Comparison of ENCODE assay signal across 9 cellular contexts in the genomic region with DNA sequence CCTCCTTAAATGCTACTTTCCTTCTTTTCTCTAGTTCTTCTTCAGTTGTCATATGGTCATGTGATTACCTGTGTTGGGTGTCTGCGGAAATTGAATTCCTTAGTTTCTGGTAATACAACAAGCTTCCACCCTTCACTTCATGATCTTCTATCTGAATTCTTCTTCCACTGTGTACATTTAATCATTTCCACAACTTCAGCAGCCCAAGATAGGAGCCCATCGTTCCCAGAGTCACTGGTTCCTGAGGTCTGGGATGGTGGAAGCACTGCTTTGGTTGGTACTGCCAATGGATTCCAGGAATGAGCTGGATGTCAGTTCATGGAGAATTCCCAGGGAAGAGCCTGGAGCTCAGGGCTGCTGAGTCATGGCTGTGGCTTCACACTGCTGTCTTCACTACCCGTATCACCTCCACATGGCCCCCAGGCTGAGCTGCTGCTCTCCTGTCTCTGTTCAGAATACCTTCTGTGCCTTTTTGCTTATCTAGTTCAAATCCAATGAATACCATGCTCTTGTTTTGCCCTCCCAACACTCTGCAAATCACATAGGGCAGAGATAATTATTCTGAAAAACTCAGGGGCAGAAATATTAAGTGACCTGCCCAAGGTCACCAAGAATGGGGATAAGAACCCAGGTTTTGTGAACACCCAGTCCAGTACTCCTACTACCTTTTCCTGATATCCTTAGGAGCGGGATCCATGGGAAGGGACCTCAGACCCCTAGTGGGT.
DNase-seq lines count a peak whose midpoint lies in the region; ATAC-seq and TF ChIP-seq lines count a peak whose summit lies in the region.
"Had no signal": no experiment of that assay in that cellular context is flagged by ENCODE, and none has a peak within 500 bp of the region (broad histone marks: within the 10 kb centered on the region; RNA-seq: fewer than 3 reads in every experiment).

No MANE protein-coding gene starts in this region.

- H3K9me3 ChIP-seq in HCT116 (ENCODE audit: control insufficient read depth in 1 of 2, insufficient read depth in 1 of 2, low read depth in 1 of 2, low read length in 2 of 2): no peaks in the 10 kb centered on the region

- H3K27ac ChIP-seq in HCT116 (ENCODE audit: low read depth, low read length): no peak overlapping the region
- H3K27ac ChIP-seq: HL-60 had no signal

- no peak overlapping the region for H3K4me2 ChIP-seq in HCT116 (ENCODE audit: low read length)

- no TSS peak for BruUV-seq in HCT116 (replicated peaks; lab: Mats Ljungman, UMichigan)

- H3K9me2 ChIP-seq in HCT116 (ENCODE audit: insufficient read depth): no peaks in the 10 kb centered on the region

- no peaks in the 10 kb centered on the region for H3K27me3 ChIP-seq in HCT116 (ENCODE audit: insufficient read depth, low read length)

- H3K9ac ChIP-seq in HCT116 (ENCODE audit: low read length): no peak overlapping the region

- no peaks in the 10 kb centered on the region for H3K36me3 ChIP-seq in HCT116 (ENCODE audit: control insufficient read depth in 1 of 2, insufficient read depth in 2 of 2, low read length in 2 of 2)

- intact Hi-C loops in HCT116 (cut with micrococcal nuclease) (no loop called here), left colon (cut with DNase I, micrococcal nuclease) (no loop called here)

- H4K20me1 ChIP-seq in HCT116 (ENCODE audit: insufficient read depth): no peaks in the 10 kb centered on the region

- RAD21 ChIA-PET in HCT116 (lab: Charles Lee; ENCODE audit: low non-redundant PET in 1 of 2, low total read pairs in 2 of 2, uncharacterized antibody in 2 of 2, unreplicated experiment in 2 of 2): no interaction called here

- TF ChIP-seq RAD21 in HCT116 (IDR thresholded peaks at IDR 0.05; ENCODE audit: low read depth): no peak

- ATAC-seq in HCT116 (peak; percentile 36; the same call in 1 of the 2 replicates), left colon (no peak), GM19467 (IDR thresholded peaks at IDR 0.05; ENCODE audit: unreplicated experiment) (no peak)

- POLR2A ChIA-PET in HCT116 (lab: Charles Lee): no interaction called here

- no peaks in the 10 kb centered on the region for H3K79me2 ChIP-seq in HCT116 (ENCODE audit: insufficient read depth, low read length)

- no peak overlapping the region for H2AFZ ChIP-seq in HCT116 (ENCODE audit: low read depth, low read length, poor library complexity, severe bottlenecking)

- CTCF ChIA-PET in HCT116 (lab: Charles Lee): no interaction called here

- no peak overlapping the region for H3K4me3 ChIP-seq in HCT116 (replicated peaks in 1 of 2; ENCODE audit: low read depth in 1 of 2, low read length in 2 of 2)

- peaks cover 2 to 18% of the 10 kb centered on the region in 2 experiments; a peak in 3 of 4 replicates for H3K4me1 ChIP-seq in HCT116 (ENCODE audit: control insufficient read depth in 1 of 2, insufficient read depth in 2 of 2, low read length in 2 of 2)

- TF ChIP-seq CTCF in HCT116 (IDR thresholded peaks at IDR 0.05 in 2 of 3, conservative IDR thresholded peaks at IDR 0.05 in 1 of 3; ENCODE audit: borderline replicate concordance in 1 of 3, insufficient read depth in 1 of 3, low read depth in 2 of 3, low read length in 2 of 3): no peak

- TF ChIP-seq POLR2A in HCT116 (IDR thresholded peaks at IDR 0.05; ENCODE audit: borderline replicate concordance, extremely low read depth, insufficient read depth, insufficient read length): no peak

- peak; percentile 45 for DNase-seq in AG08395 (ENCODE audit: low spot score)
- DNase-seq in HCT116 (ENCODE audit: low read depth, low spot score): no peak
- DNase-seq in amniotic epithelial cell (ENCODE audit: low read depth): peak; percentile 76
- peak; percentile 30 to 35 for DNase-seq in lung microvascular endothelial cell (ENCODE audit: low read depth in 2 of 2)
- DNase-seq in left colon: no peak
- DNase-seq in hypothalamus (lab: John Stamatoyannopoulos, UW): no peak
- DNase-seq in stimulated activated CD8-positive, alpha-beta memory T cell treated with anti-CD3 and anti-CD28 coated beads, Interleukin-4, amount 100 ng/mL, for 48 hours: no peak

TF ChIP-seq in HCT116, 20 proteins besides CTCF, POLR2A, EP300 and RAD21:
- TF ChIP-seq, protein P1, sequence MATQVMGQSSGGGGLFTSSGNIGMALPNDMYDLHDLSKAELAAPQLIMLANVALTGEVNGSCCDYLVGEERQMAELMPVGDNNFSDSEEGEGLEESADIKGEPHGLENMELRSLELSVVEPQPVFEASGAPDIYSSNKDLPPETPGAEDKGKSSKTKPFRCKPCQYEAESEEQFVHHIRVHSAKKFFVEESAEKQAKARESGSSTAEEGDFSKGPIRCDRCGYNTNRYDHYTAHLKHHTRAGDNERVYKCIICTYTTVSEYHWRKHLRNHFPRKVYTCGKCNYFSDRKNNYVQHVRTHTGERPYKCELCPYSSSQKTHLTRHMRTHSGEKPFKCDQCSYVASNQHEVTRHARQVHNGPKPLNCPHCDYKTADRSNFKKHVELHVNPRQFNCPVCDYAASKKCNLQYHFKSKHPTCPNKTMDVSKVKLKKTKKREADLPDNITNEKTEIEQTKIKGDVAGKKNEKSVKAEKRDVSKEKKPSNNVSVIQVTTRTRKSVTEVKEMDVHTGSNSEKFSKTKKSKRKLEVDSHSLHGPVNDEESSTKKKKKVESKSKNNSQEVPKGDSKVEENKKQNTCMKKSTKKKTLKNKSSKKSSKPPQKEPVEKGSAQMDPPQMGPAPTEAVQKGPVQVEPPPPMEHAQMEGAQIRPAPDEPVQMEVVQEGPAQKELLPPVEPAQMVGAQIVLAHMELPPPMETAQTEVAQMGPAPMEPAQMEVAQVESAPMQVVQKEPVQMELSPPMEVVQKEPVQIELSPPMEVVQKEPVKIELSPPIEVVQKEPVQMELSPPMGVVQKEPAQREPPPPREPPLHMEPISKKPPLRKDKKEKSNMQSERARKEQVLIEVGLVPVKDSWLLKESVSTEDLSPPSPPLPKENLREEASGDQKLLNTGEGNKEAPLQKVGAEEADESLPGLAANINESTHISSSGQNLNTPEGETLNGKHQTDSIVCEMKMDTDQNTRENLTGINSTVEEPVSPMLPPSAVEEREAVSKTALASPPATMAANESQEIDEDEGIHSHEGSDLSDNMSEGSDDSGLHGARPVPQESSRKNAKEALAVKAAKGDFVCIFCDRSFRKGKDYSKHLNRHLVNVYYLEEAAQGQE (IDR thresholded peaks at IDR 0.05; ENCODE audit: low read depth): no peak
- TF ChIP-seq ZFX (IDR thresholded peaks at IDR 0.05): no peak
- TF ChIP-seq, protein P2, sequence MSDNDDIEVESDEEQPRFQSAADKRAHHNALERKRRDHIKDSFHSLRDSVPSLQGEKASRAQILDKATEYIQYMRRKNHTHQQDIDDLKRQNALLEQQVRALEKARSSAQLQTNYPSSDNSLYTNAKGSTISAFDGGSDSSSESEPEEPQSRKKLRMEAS (IDR thresholded peaks at IDR 0.05): 0 out of 2 replicates have a peak, but pooled peaks have one; percentile 26
- TF ChIP-seq EGR1 (IDR thresholded peaks at IDR 0.05; ENCODE audit: low read depth): no peak

Comparison
In these comparisons a context has a peak if more than half of its experiments do, and no peak if none do; other contexts are left out.
1. DNase-seq: peak in AG08395 (single experiment), amniotic epithelial cell (single experiment) and lung microvascular endothelial cell (2 of 2); none in HCT116 (single experiment), left colon (0 of 2), hypothalamus (0 of 51) and stimulated activated CD8-positive, alpha-beta memory T cell treated with anti-CD3 and anti-CD28 coated beads, Interleukin-4, amount 100 ng/mL, for 48 hours (single experiment).